Comparison of ENCODE assay signal across 28 cellular contexts in genomic region chr13:105848494-105848893, GRCh38.
DNase-seq lines count a peak whose midpoint lies in the region; ATAC-seq and TF ChIP-seq lines count a peak whose summit lies in the region.
"Had no signal": no experiment of that assay in that cellular context is flagged by ENCODE, and none has a peak within 500 bp of the region (broad histone marks: within the 10 kb centered on the region; RNA-seq: fewer than 3 reads in every experiment).

No MANE protein-coding gene starts in this region.

- H3K9me3 Mint-ChIP-seq in MCF 10A (ENCODE audit: unreplicated experiment) (no peaks in the 10 kb centered on the region), CD14-positive monocyte (peaks cover 2 to 22% (median 11%) of the 10 kb centered on the region in 7 donors)

- H3K27me3 ChIP-seq in breast epithelium (no peaks in the 10 kb centered on the region), RWPE2 (ENCODE audit: insufficient read depth, poor library complexity, severe bottlenecking) (no peaks in the 10 kb centered on the region)
- H3K27me3 ChIP-seq: body of pancreas, heart left ventricle had no signal

- no peak overlapping the region for H3K4me3 Mint-ChIP-seq in MCF 10A (ENCODE audit: unreplicated experiment)
- H3K4me3 Mint-ChIP-seq in CD14-positive monocyte = no peak overlapping the region
- H3K4me3 Mint-ChIP-seq: activated CD8-positive, alpha-beta memory T cell treated with anti-CD3 and anti-CD28 coated beads, Interleukin-2, amount 10 ng/mL, durations not matched to agents 7 days and 5 days; activated naive CD8-positive, alpha-beta T cell treated with anti-CD3 and anti-CD28 coated beads, Interleukin-2, amount 50 U/mL, for 24 hours; nephron progenitor cell; type B pancreatic cell had no signal

- no peaks in the 10 kb centered on the region for H3K4me1 ChIP-seq in breast epithelium
- no peaks in the 10 kb centered on the region for H3K4me1 ChIP-seq in RWPE2 (ENCODE audit: insufficient read depth, poor library complexity, severe bottlenecking)
- H3K4me1 ChIP-seq: body of pancreas had no signal

- no peak overlapping the region for H3K27ac Mint-ChIP-seq in MCF 10A (ENCODE audit: low read depth, unreplicated experiment)
- H3K27ac Mint-ChIP-seq in CD14-positive monocyte = no peak overlapping the region
- H3K27ac Mint-ChIP-seq: activated CD8-positive, alpha-beta memory T cell treated with anti-CD3 and anti-CD28 coated beads, Interleukin-2, amount 10 ng/mL, durations not matched to agents 7 days and 5 days; activated naive CD8-positive, alpha-beta T cell treated with anti-CD3 and anti-CD28 coated beads, Interleukin-2, amount 50 U/mL, for 24 hours; type B pancreatic cell had no signal

- TF ChIP-seq CTCF in MCF 10A (IDR thresholded peaks at IDR 0.05; ENCODE audit: unreplicated experiment) (no peak), breast epithelium (IDR thresholded peaks at IDR 0.05) (no peak), RWPE2 (IDR thresholded peaks at IDR 0.05; ENCODE audit: poor library complexity, severe bottlenecking) (no peak), foreskin fibroblast (IDR thresholded peaks at IDR 0.05; ENCODE audit: low read depth, low read length) (no peak), CD14-positive monocyte (IDR thresholded peaks at IDR 0.05) (no peak)

- TF ChIP-seq POLR2A in breast epithelium (IDR thresholded peaks at IDR 0.05) = no peak

- H3K4me1 Mint-ChIP-seq in MCF 10A (ENCODE audit: insufficient read depth, unreplicated experiment) (no peaks in the 10 kb centered on the region), CD14-positive monocyte (no peaks in the 10 kb centered on the region)
- H3K4me1 Mint-ChIP-seq: activated CD8-positive, alpha-beta memory T cell treated with anti-CD3 and anti-CD28 coated beads, Interleukin-2, amount 10 ng/mL, durations not matched to agents 7 days and 5 days; activated naive CD8-positive, alpha-beta T cell treated with anti-CD3 and anti-CD28 coated beads, Interleukin-2, amount 50 U/mL, for 24 hours had no signal

- H3K27me3 Mint-ChIP-seq in MCF 10A (ENCODE audit: insufficient read depth, unreplicated experiment) (no peaks in the 10 kb centered on the region), CD14-positive monocyte (ENCODE audit: low read depth in 3 of 3) (peaks cover 0 to 5% (median 0%) of the 10 kb centered on the region in 3 donors)
- H3K27me3 Mint-ChIP-seq: activated CD8-positive, alpha-beta memory T cell treated with anti-CD3 and anti-CD28 coated beads, Interleukin-2, amount 10 ng/mL, durations not matched to agents 7 days and 5 days; activated naive CD8-positive, alpha-beta T cell treated with anti-CD3 and anti-CD28 coated beads, Interleukin-2, amount 50 U/mL, for 24 hours had no signal

- H3K4me3 ChIP-seq in breast epithelium = no peak overlapping the region
- H3K4me3 ChIP-seq in RWPE2 (ENCODE audit: severe bottlenecking) = no peak overlapping the region
- no peak overlapping the region for H3K4me3 ChIP-seq in foreskin fibroblast (ENCODE audit: low read depth in 1 of 2, low read length in 2 of 2)
- H3K4me3 ChIP-seq: body of pancreas, heart left ventricle, lung, PC-9, smooth muscle cell had no signal

- H3K27ac ChIP-seq in breast epithelium (no peak overlapping the region), RWPE2 (ENCODE audit: poor library complexity, severe bottlenecking) (no peak overlapping the region), epithelial cell of prostate (peak overlapping the region; percentile 47)
- H3K27ac ChIP-seq: body of pancreas, HL-60, PC-9 had no signal

- H3K9me3 ChIP-seq in breast epithelium (no peaks in the 10 kb centered on the region), RWPE2 (ENCODE audit: severe bottlenecking) (no peaks in the 10 kb centered on the region)
- H3K9me3 ChIP-seq: body of pancreas, heart left ventricle had no signal

- H3K36me3 Mint-ChIP-seq in MCF 10A (ENCODE audit: insufficient read depth, unreplicated experiment) (no peaks in the 10 kb centered on the region), CD14-positive monocyte (no peaks in the 10 kb centered on the region)
- H3K36me3 Mint-ChIP-seq: activated CD8-positive, alpha-beta memory T cell treated with anti-CD3 and anti-CD28 coated beads, Interleukin-2, amount 10 ng/mL, durations not matched to agents 7 days and 5 days; type B pancreatic cell had no signal

- BruUV-seq in MCF 10A (replicated peaks; lab: Mats Ljungman, UMichigan) = no TSS peak

- peak; percentile 35; the same call in 1 of the 3 replicates for ATAC-seq in RWPE2 (ENCODE audit: low read depth)
- ATAC-seq: activated CD8-positive, alpha-beta memory T cell treated with anti-CD3 and anti-CD28 coated beads, Interleukin-2, amount 10 ng/mL, durations not matched to agents 7 days and 5 days; activated naive CD8-positive, alpha-beta T cell treated with anti-CD3 and anti-CD28 coated beads, Interleukin-2, amount 50 U/mL, for 24 hours; body of pancreas; heart left ventricle had no signal

- CTCF ChIA-PET in MCF 10A (lab: Yijun Ruan, JAX) = interaction anchor here (0.7 kb wide), 1 partner anchor 89 kb away, joined by 3 read pairs; no protein-coding TSS in a partner anchor

- no peaks in the 10 kb centered on the region for H3K36me3 ChIP-seq in breast epithelium
- H3K36me3 ChIP-seq in RWPE2 (ENCODE audit: low read depth) = no peaks in the 10 kb centered on the region
- H3K36me3 ChIP-seq: heart left ventricle had no signal

- intact Hi-C loops in MCF 10A (cut with micrococcal nuclease) = no loop called here
- intact Hi-C loops in breast epithelium (cut with DNase I; ENCODE audit: low total_unique reads) = no loop called here
- intact Hi-C loops in CD14-positive monocyte (cut with micrococcal nuclease) = no loop called here

- DNase-seq in MCF 10A (ENCODE audit: unreplicated experiment) = peak; percentile 33
- no peak for DNase-seq in breast epithelium (ENCODE audit: low spot score in 2 of 2)
- no peak for DNase-seq in RWPE2 (ENCODE audit: low spot score)
- DNase-seq in epithelial cell of prostate (ENCODE audit: low read depth, low spot score) = peak; percentile 69
- DNase-seq in NCI-H524 (lab: John Stamatoyannopoulos, UW) = no peak
- DNase-seq in foreskin fibroblast = no peak
- no peak for DNase-seq in CD14-positive monocyte (ENCODE audit: low spot score)
- DNase-seq in stimulated activated CD4-positive, alpha-beta T cell treated with anti-CD3 and anti-CD28 coated beads, Interleukin-2, amount 100 ng/mL, for 24 hours = no peak
- DNase-seq: activated CD8-positive, alpha-beta memory T cell treated with anti-CD3 and anti-CD28 coated beads, Interleukin-2, amount 10 ng/mL, durations not matched to agents 7 days and 5 days; activated naive CD8-positive, alpha-beta T cell treated with anti-CD3 and anti-CD28 coated beads, Interleukin-2, amount 50 U/mL, for 24 hours; activated T-cell treated with anti-CD3 and anti-CD28 coated beads, Interleukin-2, amount 50 U/mL, for 48 hours; body of pancreas; DND-41; effector CD4-positive, alpha-beta T cell; HCEC 1CT; heart left ventricle; Karpas-422; NCI-H2029; nephron progenitor cell; NK-92 treated with Interleukin-12 subunit alpha and Interleukin-12 subunit beta, amount 100 ng/mL, for 24 hours; PC-9; SHP77; stimulated activated CD4-positive, alpha-beta T cell treated with anti-CD3 and anti-CD28 coated beads, Interleukin-1b, Interleukin-23, amount 100 ng/mL, for 48 hours; T1000 had no signal

- POLR2A ChIA-PET in MCF 10A (lab: Yijun Ruan, JAX) = interaction anchor here (0.5 to 1.6 kb wide), 8 partner anchors 9 to 117 kb away, joined by 3 to 7 read pairs (median 4); no protein-coding TSS in a partner anchor

Comparison
In these comparisons a context has a peak if more than half of its experiments do, and no peak if none do; other contexts are left out.
1. DNase-seq: peak in MCF 10A (single experiment) and epithelial cell of prostate (single experiment); none in breast epithelium (0 of 2), RWPE2 (single experiment), NCI-H524 (0 of 2), foreskin fibroblast (0 of 2), CD14-positive monocyte (single experiment) and stimulated activated CD4-positive, alpha-beta T cell treated with anti-CD3 and anti-CD28 coated beads, Interleukin-2, amount 100 ng/mL, for 24 hours (0 of 2).